In genomic region chr14:21023817-21024667, GRCh38 we compare ENCODE assay signal across 8 cellular contexts. TPM values are rescaled to one million over a fixed set of nuclear protein-coding genes. Genes with fewer than 3 reads are reported as not detected.
DNase-seq lines count a peak whose midpoint lies in the region; ATAC-seq and TF ChIP-seq lines count a peak whose summit lies in the region.
"Had no signal": no experiment of that assay in that cellular context is flagged by ENCODE, and none has a peak within 500 bp of the region (broad histone marks: within the 10 kb centered on the region; RNA-seq: fewer than 3 reads in every experiment).

No MANE protein-coding gene starts in this region.

- peak overlapping the region; percentile 44 for H3K4me3 ChIP-seq in NB4 (ENCODE audit: low read depth, low read length)
- H3K4me3 ChIP-seq in astrocyte of the spinal cord (ENCODE audit: low read depth, low read length), result peak overlapping the region; percentile 42

- TF ChIP-seq CTCF in NB4 (IDR thresholded peaks at IDR 0.05; ENCODE audit: low read depth, low read length) (no peak), astrocyte of the spinal cord (IDR thresholded peaks at IDR 0.05; ENCODE audit: low read depth, low read length) (no peak)

- ATAC-seq in left colon (peak; percentile 68), GM19463 (IDR thresholded peaks at IDR 0.05; ENCODE audit: unreplicated experiment) (no peak)

- in situ Hi-C loops in astrocyte of the spinal cord (cut with HindIII; ENCODE audit: low sequenced_read_pairs), result no loop called here

- H3K27ac ChIP-seq in substantia nigra (ENCODE audit: low read depth, low read length, poor library complexity, severe bottlenecking), result peak overlapping the region; percentile 100

- TF ChIP-seq POLR2A in NB4 (IDR thresholded peaks at IDR 0.05; ENCODE audit: extremely low read depth, insufficient read length), result no peak

- DNase-seq in NB4 (ENCODE audit: low read depth) (no peak), astrocyte of the spinal cord (ENCODE audit: low read depth, low spot score) (no peak), left colon (peak in 1 of 2 donors; percentile 58), substantia nigra (lab: John Stamatoyannopoulos, UW) (peak in 3 of 49 donors; percentile 11 to 35 (median 14)), NCI-H187 (lab: John Stamatoyannopoulos, UW) (no peak), AML-193 (lab: John Stamatoyannopoulos, UW) (no peak)

- intact Hi-C loops in left colon (cut with DNase I, micrococcal nuclease), result loop anchor here in 1 of 2 donors (5.0 kb wide), 1 partner anchor 73 kb away; the partner anchor contains the start of gene ZNF219

RNA-seq across cellular contexts. Expression of gene NDRG2, which starts 0.8 kb away (rescaled TPM):
- 100 to 1,000 TPM; 135 to 140 TPM for total RNA-seq in left colon

RNA-seq across cellular contexts. Expression of gene TPPP2, which starts 6.0 kb away (rescaled TPM):
- total RNA-seq in left colon, result under 1 TPM; 0.28 to 0.58 TPM
- total RNA-seq: LHCN-M2 had no signal

RNA-seq across cellular contexts. Expression of gene RNASE13, which starts 10.6 kb away (rescaled TPM):
- not detected for total RNA-seq in left colon
- total RNA-seq: LHCN-M2 had no signal

RNA-seq across cellular contexts. Expression of gene RNASE7, which starts 18.1 kb away (rescaled TPM):
- total RNA-seq in left colon, result under 1 TPM in 1 of 2 donors, not detected in 1; 0.31 TPM
- total RNA-seq: LHCN-M2 had no signal

RNA-seq across cellular contexts. Expression of gene SLC39A2, which starts 24.9 kb away (rescaled TPM):
- under 1 TPM; 0.61 to 0.92 TPM for total RNA-seq in left colon
- total RNA-seq: LHCN-M2 had no signal
